9 cellular contexts compared by ENCODE assay signal in genomic region chr1:40049745-40050144, GRCh38. TPM values are rescaled to one million over a fixed set of nuclear protein-coding genes. Genes with fewer than 3 reads are reported as not detected.
A peak's percentile ranks its signal among the peaks of the same experiment; 100 is the strongest.
DNase-seq lines count a peak whose midpoint lies in the region; ATAC-seq and TF ChIP-seq lines count a peak whose summit lies in the region.
"Had no signal": no experiment of that assay in that cellular context is flagged by ENCODE, and none has a peak within 500 bp of the region (broad histone marks: within the 10 kb centered on the region; RNA-seq: fewer than 3 reads in every experiment).

No MANE protein-coding gene starts in this region.

- no peaks in the 10 kb centered on the region for H3K27me3 ChIP-seq in CD8-positive, alpha-beta memory T cell (ENCODE audit: insufficient read depth, low read length, poor library complexity, severe bottlenecking)
- H3K27me3 ChIP-seq in RWPE2 (ENCODE audit: insufficient read depth, poor library complexity, severe bottlenecking) (no peaks in the 10 kb centered on the region), dorsolateral prefrontal cortex (no peaks in the 10 kb centered on the region)

- no peaks in the 10 kb centered on the region for H3K9me3 Mint-ChIP-seq in CD8-positive, alpha-beta memory T cell
- H3K9me3 Mint-ChIP-seq in osteocyte (ENCODE audit: unreplicated experiment): no peaks in the 10 kb centered on the region

- peaks cover 76 to 96% (median 94%) of the 10 kb centered on the region in 3 donors for H3K4me1 Mint-ChIP-seq in CD8-positive, alpha-beta memory T cell
- peaks cover 45% of the 10 kb centered on the region for H3K4me1 Mint-ChIP-seq in osteocyte (ENCODE audit: unreplicated experiment)

- no peak overlapping the region for H3K27ac ChIP-seq in CD8-positive, alpha-beta memory T cell (ENCODE audit: low read depth, low read length)
- H3K27ac ChIP-seq in RWPE2 (ENCODE audit: poor library complexity, severe bottlenecking) (no peak overlapping the region), dorsolateral prefrontal cortex (peak overlapping the region in 49 of 59 donors; percentile 0 to 75 (median 54))

- no peaks in the 10 kb centered on the region for H3K9me3 ChIP-seq in CD8-positive, alpha-beta memory T cell (ENCODE audit: low read length)
- no peaks in the 10 kb centered on the region for H3K9me3 ChIP-seq in RWPE2 (ENCODE audit: severe bottlenecking)

- intact Hi-C loops in dorsolateral prefrontal cortex (cut with DNase I): no loop called here

- POLR2A ChIA-PET in CD8-positive, alpha-beta memory T cell (lab: Charles Lee): interaction anchor here (0.8 to 2.3 kb wide), 3 partner anchors 9 to 15 kb away, joined by 3 to 12 read pairs (median 6); partner anchors contain the start of gene CAP1

- ATAC-seq in RWPE2 (ENCODE audit: low read depth) (peak; percentile 11; the same call in 2 of the 3 replicates), GM19328 (IDR thresholded peaks at IDR 0.05; ENCODE audit: unreplicated experiment) (no peak)
- ATAC-seq: left lobe of liver had no signal

- no peak for DNase-seq in CD8-positive, alpha-beta memory T cell
- DNase-seq in RWPE2 (ENCODE audit: low spot score): no peak
- DNase-seq in dorsolateral prefrontal cortex: no peak
- peak; percentile 17 for DNase-seq in osteocyte (ENCODE audit: extremely low spot score, unreplicated experiment)
- DNase-seq in COR-L47 (lab: John Stamatoyannopoulos, UW): no peak
- DNase-seq in NCI-H2107 (lab: John Stamatoyannopoulos, UW): no peak
- DNase-seq in Kasumi-1 (lab: John Stamatoyannopoulos, UW): no peak

- CTCF ChIA-PET in CD8-positive, alpha-beta memory T cell (lab: Charles Lee): interaction anchor here (1.3 to 2.4 kb wide), 3 partner anchors 10 to 34 kb away, joined by 3 to 6 read pairs (median 3); no protein-coding TSS in a partner anchor

- peaks cover 5 to 66% (median 9%) of the 10 kb centered on the region in 3 donors for H3K36me3 Mint-ChIP-seq in CD8-positive, alpha-beta memory T cell
- H3K36me3 Mint-ChIP-seq in osteocyte (ENCODE audit: unreplicated experiment): peaks cover 12% of the 10 kb centered on the region

- H3K27me3 Mint-ChIP-seq in CD8-positive, alpha-beta memory T cell: no peaks in the 10 kb centered on the region
- no peaks in the 10 kb centered on the region for H3K27me3 Mint-ChIP-seq in osteocyte (ENCODE audit: unreplicated experiment)

- peak overlapping the region; percentile 71 to 95 (median 83) for H3K27ac Mint-ChIP-seq in CD8-positive, alpha-beta memory T cell
- H3K27ac Mint-ChIP-seq in osteocyte (ENCODE audit: unreplicated experiment): peak overlapping the region; percentile 50

- peak overlapping the region; percentile 23 to 67 (median 52) for H3K4me3 Mint-ChIP-seq in CD8-positive, alpha-beta memory T cell
- no peak overlapping the region for H3K4me3 Mint-ChIP-seq in osteocyte (ENCODE audit: unreplicated experiment)

- TF ChIP-seq CTCF in RWPE2 (IDR thresholded peaks at IDR 0.05; ENCODE audit: poor library complexity, severe bottlenecking) (no peak), dorsolateral prefrontal cortex (IDR thresholded peaks at IDR 0.05 in 54 of 56, conservative IDR thresholded peaks at IDR 0.05 in 2 of 56; ENCODE audit: low read depth in 1 of 56, partially characterized antibody in 56 of 56) (no peak), osteocyte (IDR thresholded peaks at IDR 0.05) (no peak)

- peaks cover 82% of the 10 kb centered on the region for H3K4me1 ChIP-seq in CD8-positive, alpha-beta memory T cell (ENCODE audit: insufficient read depth, low read length)
- H3K4me1 ChIP-seq in RWPE2 (ENCODE audit: insufficient read depth, poor library complexity, severe bottlenecking): peaks cover 14% of the 10 kb centered on the region

- no peak overlapping the region for H3K4me3 ChIP-seq in CD8-positive, alpha-beta memory T cell (ENCODE audit: low read length)
- H3K4me3 ChIP-seq in RWPE2 (ENCODE audit: severe bottlenecking): no peak overlapping the region
- no peak overlapping the region for H3K4me3 ChIP-seq in dorsolateral prefrontal cortex

- no peaks in the 10 kb centered on the region for H3K36me3 ChIP-seq in CD8-positive, alpha-beta memory T cell (ENCODE audit: insufficient read depth, low read length)
- H3K36me3 ChIP-seq in RWPE2 (ENCODE audit: low read depth): peaks cover 79% of the 10 kb centered on the region

RNA-seq across cellular contexts. Expression of gene CAP1, which starts 9.2 kb away (rescaled TPM):
- 100 to 1,000 TPM; 519 to 536 TPM for total RNA-seq in CD8-positive, alpha-beta memory T cell
- polyA plus RNA-seq in CD8-positive, alpha-beta memory T cell: 788 TPM
- total RNA-seq in dorsolateral prefrontal cortex: 100 to 1,000 TPM; 108 to 214 (median 152) TPM
- 367 and 376 TPM in 2 replicates for total RNA-seq in osteocyte

RNA-seq across cellular contexts. Expression of gene PPT1, which starts 47.3 kb away (rescaled TPM):
- total RNA-seq in CD8-positive, alpha-beta memory T cell: 100 to 1,000 TPM; 114 to 130 TPM
- polyA plus RNA-seq in CD8-positive, alpha-beta memory T cell: 138 TPM
- total RNA-seq in dorsolateral prefrontal cortex: 100 to 1,000 TPM in 97 of 120 experiments, 10 to 100 TPM in 23; 72.4 to 166 (median 118) TPM
- total RNA-seq in osteocyte: 62.6 and 72.1 TPM in 2 replicates

Comparison
In these comparisons a context has a peak if more than half of its experiments do, and no peak if none do; other contexts are left out.
1. H3K27ac ChIP-seq: peak in dorsolateral prefrontal cortex (49 of 59); none in CD8-positive, alpha-beta memory T cell (single experiment) and RWPE2 (single experiment).